22 cellular contexts compared by ENCODE assay signal in genomic region chr3:56133423-56133822, GRCh38.
DNase-seq lines count a peak whose midpoint lies in the region; ATAC-seq and TF ChIP-seq lines count a peak whose summit lies in the region.
"Had no signal": no experiment of that assay in that cellular context is flagged by ENCODE, and none has a peak within 500 bp of the region (broad histone marks: within the 10 kb centered on the region; RNA-seq: fewer than 3 reads in every experiment).

No MANE protein-coding gene starts in this region.

- H3K9ac ChIP-seq in GM23248 (no peak overlapping the region; the same call in 1 of the 2 replicates), fibroblast of lung (ENCODE audit: insufficient read depth, low read length) (no peak overlapping the region)

- no peak overlapping the region for H3K27ac Mint-ChIP-seq in effector memory CD8-positive, alpha-beta T cell
- H3K27ac Mint-ChIP-seq: activated naive CD8-positive, alpha-beta T cell; CD4-positive, alpha-beta memory T cell; H9; naive B cell; stimulated activated memory B cell treated with anti-CD40 and anti-IgM and Interleukin-4, amounts not matched to agents 10 μg/mL and 1 μg/mL and 100 μg/mL, for 72 hours; T-cell had no signal

- H3K27me3 ChIP-seq in GM23248 (replicated peaks; ENCODE audit: insufficient read depth) (no peaks in the 10 kb centered on the region), RWPE2 (ENCODE audit: insufficient read depth, poor library complexity, severe bottlenecking) (no peaks in the 10 kb centered on the region), fibroblast of lung (ENCODE audit: control insufficient read depth, insufficient read depth, low read length) (no peaks in the 10 kb centered on the region)
- H3K27me3 ChIP-seq: gastrocnemius medialis, right atrium auricular region had no signal

- no peak for TF ChIP-seq CTCF in RWPE2 (IDR thresholded peaks at IDR 0.05; ENCODE audit: poor library complexity, severe bottlenecking)
- TF ChIP-seq CTCF in fibroblast of lung (conservative IDR thresholded peaks at IDR 0.05 in 1 of 2, IDR thresholded peaks at IDR 0.05 in 1 of 2; ENCODE audit: low read depth in 1 of 2, low read length in 2 of 2), result no peak

- H4K20me1 ChIP-seq in GM23248 (ENCODE audit: insufficient read depth) (no peaks in the 10 kb centered on the region), fibroblast of lung (ENCODE audit: control insufficient read depth, extremely low read depth, insufficient read depth, low read length) (no peaks in the 10 kb centered on the region)

- 76 to 84% methylated on average over 2 of the region's 2 CpGs for WGBS in GM23248 (ENCODE audit: low coverage in 1 of 2, low lambda C conversion rate in 2 of 2, missing lambda C conversion rate in 2 of 2), 2 experiments

- H3K9me3 ChIP-seq in GM23248 (ENCODE audit: low read depth) (no peaks in the 10 kb centered on the region), RWPE2 (ENCODE audit: severe bottlenecking) (peaks cover 2% of the 10 kb centered on the region), fibroblast of lung (ENCODE audit: control insufficient read depth, insufficient read depth, low read depth, low read length) (no peaks in the 10 kb centered on the region)
- H3K9me3 ChIP-seq: gastrocnemius medialis, right atrium auricular region had no signal

- in situ Hi-C loops in GM23248 (cut with MboI), result no loop called here

- DNase-seq in GM23248 (peak; percentile 80), RWPE2 (ENCODE audit: low spot score) (no peak), fibroblast of lung (ENCODE audit: low read depth in 2 of 2) (peak; percentile 73 to 82), renal cortical epithelial cell (ENCODE audit: low read depth) (peak; percentile 77), COLO829 (ENCODE audit: low spot score) (no peak)
- DNase-seq in effector memory CD8-positive, alpha-beta T cell, result no peak
- DNase-seq: activated CD4-positive, CD25-positive, alpha-beta regulatory T cell treated with anti-CD3 and anti-CD28 coated beads, Interleukin-2, amount 50 U/mL, for 72 hours; activated CD8-positive, alpha-beta memory T cell treated with anti-CD3 and anti-CD28 coated beads, Interleukin-2, amount 50 U/mL, for 48 hours; CD4-positive, alpha-beta memory T cell; gastrocnemius medialis; GDM1; H9; MV-4-11; naive B cell; stimulated activated CD4-positive, alpha-beta T cell treated with anti-CD3 and anti-CD28 coated beads, Interleukin-4, amount 100 ng/mL, for 24 hours; T-cell had no signal

- peak overlapping the region; percentile 52 for H3K4me2 ChIP-seq in GM23248 (ENCODE audit: unreplicated experiment)
- no peak overlapping the region for H3K4me2 ChIP-seq in fibroblast of lung (ENCODE audit: extremely low read depth, insufficient read depth, low read length)

- H3K9me3 Mint-ChIP-seq in effector memory CD8-positive, alpha-beta T cell, result peaks cover 0 to 1% of the 10 kb centered on the region in 2 donors
- H3K9me3 Mint-ChIP-seq: H9; stimulated activated memory B cell treated with anti-CD40 and anti-IgM and Interleukin-4, amounts not matched to agents 10 μg/mL and 1 μg/mL and 100 μg/mL, for 72 hours had no signal

- no peaks in the 10 kb centered on the region for H3K27me3 Mint-ChIP-seq in effector memory CD8-positive, alpha-beta T cell
- H3K27me3 Mint-ChIP-seq: naive B cell; stimulated activated memory B cell treated with anti-CD40 and anti-IgM and Interleukin-4, amounts not matched to agents 10 μg/mL and 1 μg/mL and 100 μg/mL, for 72 hours had no signal

- H3K9me2 ChIP-seq in GM23248 (ENCODE audit: insufficient read depth), result no peaks in the 10 kb centered on the region

- H3K4me1 Mint-ChIP-seq in effector memory CD8-positive, alpha-beta T cell (ENCODE audit: low read depth in 2 of 2), result no peaks in the 10 kb centered on the region
- H3K4me1 Mint-ChIP-seq: CD4-positive, alpha-beta memory T cell; naive B cell; stimulated activated memory B cell treated with anti-CD40 and anti-IgM and Interleukin-4, amounts not matched to agents 10 μg/mL and 1 μg/mL and 100 μg/mL, for 72 hours; T-cell had no signal

- H3K36me3 ChIP-seq in GM23248 (ENCODE audit: low read depth) (no peaks in the 10 kb centered on the region), RWPE2 (ENCODE audit: low read depth) (no peaks in the 10 kb centered on the region), fibroblast of lung (ENCODE audit: control insufficient read depth, insufficient read depth, low read length) (no peaks in the 10 kb centered on the region)
- H3K36me3 ChIP-seq: gastrocnemius medialis, right atrium auricular region had no signal

- ATAC-seq in RWPE2 (ENCODE audit: low read depth) (peak; percentile 79), HG02885 (IDR thresholded peaks at IDR 0.05; ENCODE audit: poor library complexity, unreplicated experiment) (no peak), HG02763 (IDR thresholded peaks at IDR 0.05; ENCODE audit: unreplicated experiment) (no peak)
- ATAC-seq in effector memory CD8-positive, alpha-beta T cell (replicated peaks), result no peak
- ATAC-seq: gastrocnemius medialis; stimulated activated memory B cell treated with anti-CD40 and anti-IgM and Interleukin-4, amounts not matched to agents 10 μg/mL and 1 μg/mL and 100 μg/mL, for 72 hours; T-cell had no signal

- H3K4me3 ChIP-seq in GM23248 (no peak overlapping the region), RWPE2 (ENCODE audit: severe bottlenecking) (no peak overlapping the region), fibroblast of lung (replicated peaks in 1 of 4; ENCODE audit: control extremely low read depth in 1 of 4, insufficient read depth in 1 of 4, low read depth in 3 of 4, low read length in 4 of 4) (no peak overlapping the region)
- H3K4me3 ChIP-seq: coronary artery, gastrocnemius medialis, right atrium auricular region had no signal

- H2AFZ ChIP-seq in GM23248 (no peak overlapping the region), fibroblast of lung (ENCODE audit: low read length) (no peak overlapping the region)

- H3F3A ChIP-seq in GM23248 (ENCODE audit: insufficient read depth), result peaks cover 11% of the 10 kb centered on the region

- H3K4me3 Mint-ChIP-seq in effector memory CD8-positive, alpha-beta T cell, result no peak overlapping the region
- H3K4me3 Mint-ChIP-seq: activated naive CD8-positive, alpha-beta T cell; CD4-positive, alpha-beta memory T cell; H9; naive B cell; stimulated activated memory B cell treated with anti-CD40 and anti-IgM and Interleukin-4, amounts not matched to agents 10 μg/mL and 1 μg/mL and 100 μg/mL, for 72 hours; T-cell had no signal

- H3K79me2 ChIP-seq in GM23248 (ENCODE audit: insufficient read depth) (no peaks in the 10 kb centered on the region), fibroblast of lung (ENCODE audit: control insufficient read depth, insufficient read depth, low read length) (no peaks in the 10 kb centered on the region)

- H3K27ac ChIP-seq in GM23248 (peak overlapping the region; percentile 38), RWPE2 (ENCODE audit: poor library complexity, severe bottlenecking) (peak overlapping the region; percentile 53), fibroblast of lung (ENCODE audit: insufficient read depth, low read length) (no peak overlapping the region)
- H3K27ac ChIP-seq: coronary artery, gastrocnemius medialis, right atrium auricular region had no signal

- H3K36me3 Mint-ChIP-seq in effector memory CD8-positive, alpha-beta T cell (ENCODE audit: insufficient read depth), result no peaks in the 10 kb centered on the region
- H3K36me3 Mint-ChIP-seq: activated naive CD8-positive, alpha-beta T cell; CD4-positive, alpha-beta memory T cell; naive B cell; stimulated activated memory B cell treated with anti-CD40 and anti-IgM and Interleukin-4, amounts not matched to agents 10 μg/mL and 1 μg/mL and 100 μg/mL, for 72 hours; T-cell had no signal

- H3K4me1 ChIP-seq in GM23248 (ENCODE audit: insufficient read depth) (peaks cover 29% of the 10 kb centered on the region), RWPE2 (ENCODE audit: insufficient read depth, poor library complexity, severe bottlenecking) (peaks cover 29% of the 10 kb centered on the region), fibroblast of lung (ENCODE audit: control insufficient read depth, extremely low read depth, insufficient read depth, low read length) (peaks cover 9% of the 10 kb centered on the region)
- H3K4me1 ChIP-seq: gastrocnemius medialis, right atrium auricular region had no signal

Comparison
In these comparisons a context has a peak if more than half of its experiments do, and no peak if none do; other contexts are left out.
1. DNase-seq: peak in GM23248 (single experiment), fibroblast of lung (2 of 2) and renal cortical epithelial cell (single experiment); none in RWPE2 (single experiment), effector memory CD8-positive, alpha-beta T cell (0 of 3) and COLO829 (single experiment).